27 cellular contexts compared by ENCODE assay signal in the genomic region with DNA sequence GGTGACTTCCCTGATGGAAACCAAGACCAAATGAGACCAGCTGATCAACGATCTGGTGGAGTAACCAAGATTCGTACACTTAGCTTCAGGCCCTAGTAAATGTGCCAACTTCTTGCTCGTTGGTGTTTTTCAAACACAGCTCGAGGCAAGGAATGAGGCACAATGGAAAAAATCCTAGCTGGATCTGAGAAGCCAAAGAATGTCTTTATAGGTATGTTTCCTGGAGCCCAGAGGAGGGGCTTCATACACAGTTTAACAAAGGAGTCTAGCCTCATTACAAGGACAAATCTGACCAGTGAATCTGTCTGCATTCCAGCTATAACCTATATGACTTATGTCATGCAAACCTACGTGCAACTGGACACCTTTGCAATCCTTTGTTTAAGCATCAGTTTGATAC. TPM values are rescaled to one million over a fixed set of nuclear protein-coding genes. Genes with fewer than 3 reads are reported as not detected.
"Had no signal": no experiment of that assay in that cellular context is flagged by ENCODE, and none has a peak within 500 bp of the region (broad histone marks: within the 10 kb centered on the region; RNA-seq: fewer than 3 reads in every experiment).

No MANE protein-coding gene starts in this region.

- H3K4me3 ChIP-seq: ascending aorta, left lung, lower lobe of right lung, mucosa of descending colon, sigmoid colon, stomach, tibial artery had no signal

- H3K9me3 Mint-ChIP-seq: activated B cell treated with CpG ODN at 0.5 μM for 24 hours; activated naive CD4-positive, alpha-beta T cell treated with anti-CD3 and anti-CD28 coated beads, Interleukin-2, amount 10 ng/mL, durations not matched to agents 7 days and 5 days; activated naive CD8-positive, alpha-beta T cell treated with anti-CD3 and anti-CD28 coated beads, Interleukin-2, amount 10 ng/mL, durations not matched to agents 7 days and 5 days; effector memory CD8-positive, alpha-beta T cell; natural killer cell treated with Interleukin-12 subunit alpha and Interleukin-12 subunit beta and Interleukin-15 and Interleukin-18, amount 100 ng/mL, for 72 hours; stimulated activated naive B cell treated with anti-CD40 and anti-IgM and Interleukin-4, amounts not matched to agents 10 μg/mL and 1 μg/mL and 100 μg/mL, for 72 hours had no signal

- H3K4me3 Mint-ChIP-seq: activated B cell treated with CpG ODN at 0.5 μM for 24 hours; activated CD4-positive, alpha-beta T cell treated with anti-CD3 and anti-CD28 coated beads for 36 hours; activated naive CD4-positive, alpha-beta T cell treated with anti-CD3 and anti-CD28 coated beads, Interleukin-2, amount 10 ng/mL, durations not matched to agents 7 days and 5 days; activated naive CD8-positive, alpha-beta T cell treated with anti-CD3 and anti-CD28 coated beads, Interleukin-2, amount 10 ng/mL, durations not matched to agents 7 days and 5 days; effector memory CD8-positive, alpha-beta T cell; natural killer cell treated with Interleukin-12 subunit alpha and Interleukin-12 subunit beta and Interleukin-15 and Interleukin-18, amount 100 ng/mL, for 72 hours; stimulated activated naive B cell treated with anti-CD40 and anti-IgM and Interleukin-4, amounts not matched to agents 10 μg/mL and 1 μg/mL and 100 μg/mL, for 72 hours had no signal

- DNase-seq: activated B cell treated with CpG ODN at 0.5 μM for 24 hours; activated CD4-positive, alpha-beta T cell treated with anti-CD3 and anti-CD28 coated beads for 36 hours; activated CD4-positive, alpha-beta T cell treated with anti-CD3 and anti-CD28 coated beads, Interleukin-2, amount 50 U/mL, for 4 hours; activated gamma-delta T cell; activated naive CD4-positive, alpha-beta T cell treated with anti-CD3 and anti-CD28 coated beads, Interleukin-2, amount 10 ng/mL, durations not matched to agents 7 days and 5 days; activated naive CD8-positive, alpha-beta T cell treated with anti-CD3 and anti-CD28 coated beads, Interleukin-2, amount 10 ng/mL, durations not matched to agents 7 days and 5 days; brain microvascular endothelial cell; caudate nucleus; cortex of kidney; effector memory CD8-positive, alpha-beta T cell; foreskin melanocyte; left lung; lower lobe of right lung; mucosa of descending colon; sigmoid colon; small intestine; stimulated activated CD4-positive, alpha-beta T cell treated with anti-CD3 and anti-CD28 coated beads, Interleukin-1b, Interleukin-23, amount 100 ng/mL, for 48 hours; stimulated activated naive B cell treated with anti-CD40 and anti-IgM and Interleukin-4, amounts not matched to agents 10 μg/mL and 1 μg/mL and 100 μg/mL, for 72 hours; stomach; tibial artery had no signal

- H3K4me1 ChIP-seq: ascending aorta, left lung, sigmoid colon, tibial artery had no signal

- H3K27me3 ChIP-seq: ascending aorta, brain microvascular endothelial cell, left lung, neutrophil, sigmoid colon, stomach had no signal

- H3K27me3 Mint-ChIP-seq: activated CD4-positive, alpha-beta T cell treated with anti-CD3 and anti-CD28 coated beads for 36 hours; activated naive CD8-positive, alpha-beta T cell treated with anti-CD3 and anti-CD28 coated beads, Interleukin-2, amount 10 ng/mL, durations not matched to agents 7 days and 5 days; effector memory CD8-positive, alpha-beta T cell; natural killer cell treated with Interleukin-12 subunit alpha and Interleukin-12 subunit beta and Interleukin-15 and Interleukin-18, amount 100 ng/mL, for 72 hours; progenitor cell of endocrine pancreas had no signal

- H3K9me3 ChIP-seq: ascending aorta, left lung, lower lobe of right lung, mucosa of descending colon, neutrophil, sigmoid colon, stomach, tibial artery had no signal

- H3K27ac ChIP-seq: ascending aorta, brain microvascular endothelial cell, left lung, lower lobe of right lung, neutrophil, sigmoid colon, stomach, tibial artery had no signal

- H3K36me3 Mint-ChIP-seq: activated naive CD4-positive, alpha-beta T cell treated with anti-CD3 and anti-CD28 coated beads, Interleukin-2, amount 10 ng/mL, durations not matched to agents 7 days and 5 days; activated naive CD8-positive, alpha-beta T cell treated with anti-CD3 and anti-CD28 coated beads, Interleukin-2, amount 10 ng/mL, durations not matched to agents 7 days and 5 days; natural killer cell treated with Interleukin-12 subunit alpha and Interleukin-12 subunit beta and Interleukin-15 and Interleukin-18, amount 100 ng/mL, for 72 hours; stimulated activated naive B cell treated with anti-CD40 and anti-IgM and Interleukin-4, amounts not matched to agents 10 μg/mL and 1 μg/mL and 100 μg/mL, for 72 hours had no signal

- H3K4me1 Mint-ChIP-seq: activated B cell treated with CpG ODN at 0.5 μM for 24 hours; activated CD4-positive, alpha-beta T cell treated with anti-CD3 and anti-CD28 coated beads for 36 hours; activated naive CD4-positive, alpha-beta T cell treated with anti-CD3 and anti-CD28 coated beads, Interleukin-2, amount 10 ng/mL, durations not matched to agents 7 days and 5 days; stimulated activated naive B cell treated with anti-CD40 and anti-IgM and Interleukin-4, amounts not matched to agents 10 μg/mL and 1 μg/mL and 100 μg/mL, for 72 hours had no signal

- H3K27ac Mint-ChIP-seq: activated B cell treated with CpG ODN at 0.5 μM for 24 hours; activated CD4-positive, alpha-beta T cell treated with anti-CD3 and anti-CD28 coated beads for 36 hours; activated naive CD4-positive, alpha-beta T cell treated with anti-CD3 and anti-CD28 coated beads, Interleukin-2, amount 10 ng/mL, durations not matched to agents 7 days and 5 days; activated naive CD8-positive, alpha-beta T cell treated with anti-CD3 and anti-CD28 coated beads, Interleukin-2, amount 10 ng/mL, durations not matched to agents 7 days and 5 days; effector memory CD8-positive, alpha-beta T cell; natural killer cell treated with Interleukin-12 subunit alpha and Interleukin-12 subunit beta and Interleukin-15 and Interleukin-18, amount 100 ng/mL, for 72 hours; progenitor cell of endocrine pancreas; stimulated activated naive B cell treated with anti-CD40 and anti-IgM and Interleukin-4, amounts not matched to agents 10 μg/mL and 1 μg/mL and 100 μg/mL, for 72 hours had no signal

- H3K36me3 ChIP-seq: ascending aorta, brain microvascular endothelial cell, left lung, lower lobe of right lung, neutrophil, sigmoid colon, stomach, tibial artery had no signal

RNA-seq across cellular contexts. Expression of a gene that starts 3.7 kb away (rescaled TPM):
- total RNA-seq: activated B cell treated with CpG ODN at 0.5 μM for 24 hours; activated CD4-positive, alpha-beta T cell treated with anti-CD3 and anti-CD28 coated beads for 36 hours; activated naive CD8-positive, alpha-beta T cell treated with anti-CD3 and anti-CD28 coated beads, Interleukin-2, amount 10 ng/mL, durations not matched to agents 7 days and 5 days; chondrocyte; natural killer cell treated with Interleukin-12 subunit alpha and Interleukin-12 subunit beta and Interleukin-15 and Interleukin-18, amount 100 ng/mL, for 72 hours; osteocyte; sigmoid colon; T-helper 2 cell treated with Interferon-gamma antibody and Interleukin-4, amounts not matched to agents 100 ng/mL and 5 ng/mL, for 36 hours had no signal
